ENCODE assay signal across 11 cellular contexts in genomic region chr7:80611779-80612178, GRCh38. TPM values are rescaled to one million over a fixed set of nuclear protein-coding genes. Genes with fewer than 3 reads are reported as not detected.
A peak's percentile ranks its signal among the peaks of the same experiment; 100 is the strongest.
DNase-seq lines count a peak whose midpoint lies in the region; ATAC-seq and TF ChIP-seq lines count a peak whose summit lies in the region.
"Had no signal": no experiment of that assay in that cellular context is flagged by ENCODE, and none has a peak within 500 bp of the region (broad histone marks: within the 10 kb centered on the region; RNA-seq: fewer than 3 reads in every experiment).

No MANE protein-coding gene starts in this region.

- no peaks in the 10 kb centered on the region for H3K36me3 Mint-ChIP-seq in endothelial cell (ENCODE audit: low read depth, unreplicated experiment)

- H2AFZ ChIP-seq in mesenchymal stem cell (ENCODE audit: low read depth, low read length) = no peak overlapping the region

- H3K4me3 Mint-ChIP-seq in endothelial cell (ENCODE audit: unreplicated experiment) = no peak overlapping the region
- H3K4me3 Mint-ChIP-seq: T-helper 1 cell treated with Interleukin-12 subunit alpha and Interleukin-12 subunit beta and Interleukin-4 antibody, amounts not matched to agents 30 μg/mL and 1 μg/mL, for 36 hours had no signal

- no peak overlapping the region for H3K18ac ChIP-seq in mesenchymal stem cell (ENCODE audit: low read depth in 1 of 2, low read length in 2 of 2)

- H3K27ac Mint-ChIP-seq in endothelial cell (ENCODE audit: unreplicated experiment) = no peak overlapping the region
- H3K27ac Mint-ChIP-seq: T-helper 1 cell treated with Interleukin-12 subunit alpha and Interleukin-12 subunit beta and Interleukin-4 antibody, amounts not matched to agents 30 μg/mL and 1 μg/mL, for 36 hours had no signal

- peak overlapping the region; percentile 9 for H3K27ac ChIP-seq in mesenchymal stem cell (ENCODE audit: low read length, poor library complexity, severe bottlenecking)

- no peak overlapping the region for H3K14ac ChIP-seq in mesenchymal stem cell (ENCODE audit: low read length in 2 of 2)

- H2BK12ac ChIP-seq in mesenchymal stem cell (ENCODE audit: low read length in 2 of 2) = no peak overlapping the region

- no peak overlapping the region for H2AK5ac ChIP-seq in mesenchymal stem cell (ENCODE audit: low read length, severe bottlenecking)

- H3K4me3 ChIP-seq in AG09309 (ENCODE audit: control insufficient read depth, low read depth, low read length) (no peak overlapping the region), cardiac fibroblast (replicated peaks in 1 of 2; ENCODE audit: low read depth in 2 of 2, low read length in 2 of 2) (no peak overlapping the region), mesenchymal stem cell (ENCODE audit: insufficient read depth in 1 of 2, low read depth in 1 of 2, low read length in 2 of 2) (no peak overlapping the region)

- H3K4me2 ChIP-seq in mesenchymal stem cell (ENCODE audit: low read length, poor library complexity, severe bottlenecking) = no peak overlapping the region

- no peaks in the 10 kb centered on the region for H3K9me3 ChIP-seq in mesenchymal stem cell (ENCODE audit: control insufficient read depth, low read length)

- H3K9me3 Mint-ChIP-seq in endothelial cell (ENCODE audit: unreplicated experiment) = no peaks in the 10 kb centered on the region
- H3K9me3 Mint-ChIP-seq: T-helper 1 cell treated with Interleukin-12 subunit alpha and Interleukin-12 subunit beta and Interleukin-4 antibody, amounts not matched to agents 30 μg/mL and 1 μg/mL, for 36 hours had no signal

- no peak overlapping the region for H2BK5ac ChIP-seq in mesenchymal stem cell (ENCODE audit: low read depth, low read length, poor library complexity, severe bottlenecking)

- H2BK15ac ChIP-seq in mesenchymal stem cell (ENCODE audit: low read depth, poor library complexity, severe bottlenecking) = peak overlapping the region; percentile 28

- H3K4me1 ChIP-seq in mesenchymal stem cell (ENCODE audit: control insufficient read depth, insufficient read depth, low read depth, low read length) = peaks cover 2% of the 10 kb centered on the region

- TF ChIP-seq CTCF in AG09309 (IDR thresholded peaks at IDR 0.05; ENCODE audit: control insufficient read depth, insufficient read depth, low read depth, low read length, missing control alignments) = no peak
- TF ChIP-seq CTCF in cardiac fibroblast (IDR thresholded peaks at IDR 0.05; ENCODE audit: low read depth, low read length) = no peak
- TF ChIP-seq CTCF in endothelial cell (IDR thresholded peaks at IDR 0.05; ENCODE audit: unreplicated experiment) = no peak

- peak overlapping the region; percentile 6 for H4K8ac ChIP-seq in mesenchymal stem cell (ENCODE audit: low read length)

- H3K4ac ChIP-seq in mesenchymal stem cell (ENCODE audit: low read depth in 1 of 2, low read length in 2 of 2) = no peak overlapping the region

- DNase-seq in AG09309 (ENCODE audit: low read depth) (peak; percentile 21), NCI-H1105 treated with DMSO at 0.1 percent for 48 hours (lab: John Stamatoyannopoulos, UW) (peak; percentile 73), cardiac fibroblast (ENCODE audit: low read depth in 2 of 2) (peak; percentile 62 to 66), mesenchymal stem cell (peak; percentile 52), endothelial cell (ENCODE audit: low spot score) (no peak)
- DNase-seq in activated effector memory CD4-positive, alpha-beta T cell treated with anti-CD3 and anti-CD28 coated beads, Interleukin-2, amount 50 U/mL, for 16 hours = no peak
- no peak for DNase-seq in stimulated activated CD4-positive, alpha-beta T cell treated with anti-CD3 and anti-CD28 coated beads, Interleukin-4, amount 100 ng/mL, for 4 hours
- DNase-seq: activated naive CD4-positive, alpha-beta T cell treated with anti-CD3 and anti-CD28 coated beads, Interleukin-2, amount 50 U/mL, for 16 hours; stimulated activated CD4-positive, alpha-beta T cell treated with anti-CD3 and anti-CD28 coated beads, Interleukin-1b, Interleukin-23, amount 100 ng/mL, for 48 hours had no signal

- H2BK120ac ChIP-seq in mesenchymal stem cell (ENCODE audit: low read depth, low read length) = no peak overlapping the region

- peaks cover 2% of the 10 kb centered on the region for H3K27me3 Mint-ChIP-seq in endothelial cell (ENCODE audit: unreplicated experiment)

- WGBS in mesenchymal stem cell = no CpG with 5 or more reads among the region's 2 CpGs

- H3K23ac ChIP-seq in mesenchymal stem cell (ENCODE audit: low read length in 2 of 2) = no peak overlapping the region

- no peaks in the 10 kb centered on the region for H3K4me1 Mint-ChIP-seq in endothelial cell (ENCODE audit: unreplicated experiment)

- no peaks in the 10 kb centered on the region for H3K36me3 ChIP-seq in mesenchymal stem cell (ENCODE audit: control insufficient read depth in 1 of 2, insufficient read depth in 2 of 2, low read depth in 1 of 2, low read length in 2 of 2)

- H3K79me1 ChIP-seq in mesenchymal stem cell (replicated peaks; ENCODE audit: low read length, poor library complexity, severe bottlenecking) = no peaks in the 10 kb centered on the region

- H3K27me3 ChIP-seq in mesenchymal stem cell (ENCODE audit: control insufficient read depth in 1 of 2, insufficient read depth in 1 of 2, low read length in 2 of 2) = no peaks in the 10 kb centered on the region

- peak overlapping the region; percentile 34 for H3K9ac ChIP-seq in mesenchymal stem cell (ENCODE audit: low read length)

- ATAC-seq in GM19452 (IDR thresholded peaks at IDR 0.05; ENCODE audit: unreplicated experiment) = no peak

- no peak overlapping the region for H4K91ac ChIP-seq in mesenchymal stem cell (ENCODE audit: low read length)

RNA-seq across cellular contexts. Expression of gene CD36, which starts 26.7 kb away (rescaled TPM):
- polyA plus RNA-seq in mesenchymal stem cell (2013, experiment 1 of 2) = 50.5 TPM
- polyA plus RNA-seq in mesenchymal stem cell (2013, experiment 2 of 2) = 53.0 TPM
- total RNA-seq in endothelial cell (ENCODE audit: unreplicated experiment) = 3.8 TPM

Comparison
In these comparisons a context has a peak if more than half of its experiments do, and no peak if none do; other contexts are left out.
1. DNase-seq: peak in AG09309 (single experiment), NCI-H1105 treated with DMSO at 0.1 percent for 48 hours (single experiment), cardiac fibroblast (2 of 2) and mesenchymal stem cell (single experiment); none in endothelial cell (single experiment), activated effector memory CD4-positive, alpha-beta T cell treated with anti-CD3 and anti-CD28 coated beads, Interleukin-2, amount 50 U/mL, for 16 hours (single experiment) and stimulated activated CD4-positive, alpha-beta T cell treated with anti-CD3 and anti-CD28 coated beads, Interleukin-4, amount 100 ng/mL, for 4 hours (0 of 2).